Comparison of ENCODE assay signal across 8 cellular contexts in genomic region chrX:79366888-79367749, GRCh38. TPM values are rescaled to one million over a fixed set of nuclear protein-coding genes. Genes with fewer than 3 reads are reported as not detected.
A peak's percentile ranks its signal among the peaks of the same experiment; 100 is the strongest.
DNase-seq lines count a peak whose midpoint lies in the region; ATAC-seq, FAIRE-seq and TF ChIP-seq lines count a peak whose summit lies in the region.

TSS of gene ITM2A (minus strand) at chrX:79367334. CDS start at chrX:79367215, 119 bp downstream.

- peak within 1 kb of the TSS; percentile 86 for H3K27ac Mint-ChIP-seq in natural killer cell

- no peaks in the 10 kb centered on the region for H3K9me3 Mint-ChIP-seq in natural killer cell

- FAIRE-seq in D721Med (lab: Jason Lieb, UNC): no peak

- H3K36me3 Mint-ChIP-seq in natural killer cell: no peaks in the 10 kb centered on the region

- intact Hi-C loops in natural killer cell (cut with micrococcal nuclease): loop anchor here (2.0 kb wide), 1 partner anchor 46 kb away; no protein-coding TSS in a partner anchor

- peaks cover 29% of the 10 kb centered on the region in 2 donors for H3K4me1 Mint-ChIP-seq in natural killer cell

- peak; percentile 48 for ATAC-seq in GM19328 (IDR thresholded peaks at IDR 0.05; ENCODE audit: unreplicated experiment)
- ATAC-seq in HG03354 (IDR thresholded peaks at IDR 0.05; ENCODE audit: poor library complexity, severe bottlenecking, unreplicated experiment): peak; percentile 78
- ATAC-seq in natural killer cell: peak; percentile 80 to 90 (median 83)
- ATAC-seq in stimulated activated naive CD8-positive, alpha-beta T cell treated with anti-CD3 and anti-CD28 coated beads, Interleukin-15, Interleukin-2, amounts not matched to agents 100 U/mL and 50 U/mL, for 24 hours: peak; percentile 81

- TF ChIP-seq CTCF in natural killer cell (IDR thresholded peaks at IDR 0.05) (no peak), D721Med (IDR thresholded peaks at IDR 0.05; ENCODE audit: insufficient read depth, missing control alignments) (no peak)

- peak; percentile 28 to 47 for DNase-seq in activated CD4-positive, alpha-beta T cell treated with anti-CD3 and anti-CD28 coated beads, Interleukin-2, amount 50 U/mL, for 24 hours (ENCODE audit: low read depth in 1 of 2, low spot score in 1 of 2)
- DNase-seq in effector CD8-positive, alpha-beta T cell (lab: John Stamatoyannopoulos, UW): peak; percentile 40
- DNase-seq in natural killer cell (peak; percentile 37), SW480 (ENCODE audit: low spot score) (no peak), D721Med (ENCODE audit: insufficient read length, low spot score) (no peak)
- peak; percentile 67 for DNase-seq in stimulated activated naive CD8-positive, alpha-beta T cell treated with anti-CD3 and anti-CD28 coated beads, Interleukin-15, Interleukin-2, amounts not matched to agents 100 U/mL and 50 U/mL, for 24 hours

- peaks cover 0 to 7% of the 10 kb centered on the region in 2 donors for H3K27me3 Mint-ChIP-seq in natural killer cell (ENCODE audit: low read depth in 2 of 2)

- peak within 1 kb of the TSS; percentile 93 for H3K4me3 Mint-ChIP-seq in natural killer cell

RNA-seq across cellular contexts. Expression of gene ITM2A, which starts in this region (rescaled TPM):
- total RNA-seq in natural killer cell: 10 to 100 TPM; 34.7 to 72.5 (median 64.8) TPM

Comparison
In these comparisons a context has a peak if more than half of its experiments do, and no peak if none do; other contexts are left out.
1. DNase-seq: peak in activated CD4-positive, alpha-beta T cell treated with anti-CD3 and anti-CD28 coated beads, Interleukin-2, amount 50 U/mL, for 24 hours (2 of 2), effector CD8-positive, alpha-beta T cell (single experiment), natural killer cell (single experiment) and stimulated activated naive CD8-positive, alpha-beta T cell treated with anti-CD3 and anti-CD28 coated beads, Interleukin-15, Interleukin-2, amounts not matched to agents 100 U/mL and 50 U/mL, for 24 hours (single experiment); none in SW480 (single experiment) and D721Med (single experiment).
2. Peak in every context shown above with its lines, with median percentiles within 50 percentile points of each other: ATAC-seq.